8 cellular contexts compared by ENCODE assay signal in the genomic region with DNA sequence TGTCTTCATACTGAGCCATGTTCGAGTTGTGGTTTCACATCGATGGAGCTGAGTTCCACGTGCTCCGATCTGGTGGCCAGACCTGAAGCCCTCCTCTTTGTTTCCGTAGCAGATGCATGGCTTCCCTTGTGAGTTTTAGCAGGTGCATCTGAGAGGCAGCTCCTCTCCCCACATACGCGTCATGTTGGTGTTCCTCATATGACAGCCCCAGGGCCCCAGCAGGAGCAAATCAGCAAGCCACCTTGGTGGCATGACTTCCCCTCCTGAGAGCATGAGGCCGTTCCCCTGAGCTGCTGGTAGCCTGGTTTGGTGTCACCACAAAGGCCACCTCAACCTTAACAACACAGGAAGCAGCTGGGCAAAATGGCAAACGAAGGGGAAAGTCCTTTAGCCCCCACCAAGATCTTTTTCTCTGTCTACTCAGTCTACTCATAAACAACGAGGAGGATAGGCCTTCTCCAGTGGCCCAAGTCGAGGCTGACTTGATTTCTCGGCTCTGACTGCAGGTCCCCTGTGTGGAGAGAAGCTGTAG. TPM values are rescaled to one million over a fixed set of nuclear protein-coding genes. Genes with fewer than 3 reads are reported as not detected.
DNase-seq lines count a peak whose midpoint lies in the region; ATAC-seq and TF ChIP-seq lines count a peak whose summit lies in the region.

No MANE protein-coding gene starts in this region.

- intact Hi-C loops in mucosa of descending colon (cut with DNase I, micrococcal nuclease): no loop called here

- no peaks in the 10 kb centered on the region for H3K9me3 ChIP-seq in KOPT-K1 (ENCODE audit: insufficient read depth, low read length, poor library complexity, severe bottlenecking)
- H3K9me3 ChIP-seq in mucosa of descending colon: no peaks in the 10 kb centered on the region

- H3K4me3 ChIP-seq in mucosa of descending colon: no peak overlapping the region

- no peak for TF ChIP-seq CTCF in mucosa of descending colon (IDR thresholded peaks at IDR 0.05)

- peak; percentile 87 for ATAC-seq in GM21515 (IDR thresholded peaks at IDR 0.05; ENCODE audit: unreplicated experiment)
- ATAC-seq in mucosa of descending colon: peak; percentile 87

- H3K36me3 ChIP-seq in KOPT-K1 (ENCODE audit: insufficient read depth, low read length): peaks cover 40% of the 10 kb centered on the region
- no peaks in the 10 kb centered on the region for H3K36me3 ChIP-seq in mucosa of descending colon (ENCODE audit: low read depth)

- peak; percentile 97 for DNase-seq in GF-D8 (lab: John Stamatoyannopoulos, UW)
- peak; percentile 75 for DNase-seq in activated CD8-positive, alpha-beta memory T cell treated with anti-CD3 and anti-CD28 coated beads, Interleukin-2, amount 50 U/mL, for 4 hours
- DNase-seq in mucosa of descending colon: peak; percentile 54 to 87 (median 55)
- no peak for DNase-seq in kidney glomerular epithelial cell (lab: John Stamatoyannopoulos, UW)
- no peak for DNase-seq in islet precursor cell
- DNase-seq in HUDEP-2 (lab: John Stamatoyannopoulos, UW; ENCODE audit: unreplicated experiment in 76 of 76): no peak

- H3K4me1 ChIP-seq in mucosa of descending colon (ENCODE audit: low read depth): peaks cover 5% of the 10 kb centered on the region

- peak overlapping the region; percentile 98 for H3K27ac ChIP-seq in KOPT-K1 (ENCODE audit: low read depth, low read length, poor library complexity, severe bottlenecking)

RNA-seq across cellular contexts. Expression of gene CYFIP2, which starts 5.9 kb away (rescaled TPM):
- 10 to 100 TPM; 24.8 to 28.6 (median 25.8) TPM for total RNA-seq in mucosa of descending colon

Comparison
In these comparisons a context has a peak if more than half of its experiments do, and no peak if none do; other contexts are left out.
1. DNase-seq: peak in GF-D8 (single experiment), activated CD8-positive, alpha-beta memory T cell treated with anti-CD3 and anti-CD28 coated beads, Interleukin-2, amount 50 U/mL, for 4 hours (single experiment) and mucosa of descending colon (3 of 3); none in kidney glomerular epithelial cell (single experiment), islet precursor cell (single experiment) and HUDEP-2 (0 of 76).